In the genomic region with DNA sequence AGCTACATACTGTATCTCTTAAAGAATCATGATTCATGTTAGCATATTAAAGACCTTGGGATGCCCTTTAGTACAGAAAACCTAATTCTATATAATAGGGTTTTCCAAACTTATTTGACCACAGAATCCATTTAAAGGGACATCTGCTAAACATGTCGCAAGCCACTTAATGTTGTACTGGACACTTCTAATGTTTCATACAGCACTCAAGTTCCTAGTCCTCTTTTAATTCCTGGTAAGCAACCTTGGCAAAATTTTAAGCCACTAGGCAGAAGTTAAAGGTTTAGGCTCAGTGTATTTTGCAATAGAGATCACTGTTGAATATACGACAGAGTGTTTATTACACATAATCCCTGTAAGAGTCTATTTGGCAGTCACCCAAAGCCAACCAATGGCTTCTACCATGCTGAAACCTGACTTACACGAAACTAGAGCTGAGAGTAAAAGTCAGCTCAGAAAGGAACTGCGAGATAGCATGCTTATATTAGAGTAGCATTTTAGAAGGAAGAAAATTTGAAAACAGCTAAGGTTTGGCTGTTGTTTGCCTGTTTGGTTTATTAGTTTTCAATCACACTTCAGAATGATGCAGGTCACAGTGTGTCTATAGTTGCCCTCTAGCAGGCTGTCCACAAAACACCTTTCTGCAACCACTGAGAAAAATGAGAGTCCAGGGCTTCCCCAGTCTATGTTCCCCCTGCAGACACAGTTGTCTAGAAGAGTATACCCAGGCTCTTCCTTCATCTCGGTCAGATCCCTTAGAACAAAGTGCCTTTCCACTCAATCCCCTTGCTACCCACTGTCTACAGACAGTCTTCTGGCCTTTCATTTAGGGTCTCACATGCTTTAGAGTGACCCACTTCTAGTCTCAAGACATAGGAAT, we compare ENCODE assay signal across 11 cellular contexts.
DNase-seq lines count a peak whose midpoint lies in the region; ATAC-seq, FAIRE-seq and TF ChIP-seq lines count a peak whose summit lies in the region.
"Had no signal": no experiment of that assay in that cellular context is flagged by ENCODE, and none has a peak within 500 bp of the region (broad histone marks: within the 10 kb centered on the region; RNA-seq: fewer than 3 reads in every experiment).

No MANE protein-coding gene starts in this region.

- TF ChIP-seq CTCF in MM.1S (IDR thresholded peaks at IDR 0.05; ENCODE audit: low read length) (no peak), lung (IDR thresholded peaks at IDR 0.05; ENCODE audit: control extremely low read depth, extremely low read depth) (no peak)

- no peak overlapping the region for H3K14ac ChIP-seq in trophoblast cell (ENCODE audit: low read length)

- H3K36me3 Mint-ChIP-seq in T-cell: no peaks in the 10 kb centered on the region

- H3K9me3 ChIP-seq in MM.1S (replicated peaks; ENCODE audit: insufficient read depth, low read length) (no peaks in the 10 kb centered on the region), lung (ENCODE audit: control insufficient read depth in 2 of 2, insufficient read depth in 1 of 2, low read length in 1 of 2) (no peaks in the 10 kb centered on the region), trophoblast cell (ENCODE audit: insufficient read depth, low read depth, low read length) (peaks cover 2% of the 10 kb centered on the region)
- H3K9me3 ChIP-seq: adrenal gland, thyroid gland had no signal

- no peak overlapping the region for H3K23ac ChIP-seq in trophoblast cell (ENCODE audit: low read length)

- H3K18ac ChIP-seq in trophoblast cell (ENCODE audit: low read length): no peak overlapping the region

- no peak overlapping the region for H2BK120ac ChIP-seq in trophoblast cell (ENCODE audit: insufficient read depth, low read length, poor library complexity)

- no peak overlapping the region for H3K4ac ChIP-seq in trophoblast cell (ENCODE audit: low read depth, low read length)

- peak overlapping the region in 2 of 3 donors; percentile 49 to 77 for H3K4me3 Mint-ChIP-seq in T-cell

- H2AK5ac ChIP-seq in trophoblast cell (ENCODE audit: low read length): no peak overlapping the region

- H3K27me3 ChIP-seq in MM.1S (replicated peaks; ENCODE audit: insufficient read depth, low read length) (no peaks in the 10 kb centered on the region), lung (ENCODE audit: control insufficient read depth, insufficient read depth) (no peaks in the 10 kb centered on the region), trophoblast cell (ENCODE audit: insufficient read depth, low read length) (no peaks in the 10 kb centered on the region)
- H3K27me3 ChIP-seq: adrenal gland, thyroid gland had no signal

- H3K79me2 ChIP-seq in MM.1S (ENCODE audit: low read length) (no peaks in the 10 kb centered on the region), trophoblast cell (ENCODE audit: control insufficient read depth, insufficient read depth, low read length, poor library complexity) (no peaks in the 10 kb centered on the region)

- CTCF ChIA-PET in T-cell (lab: Charles Lee): interaction anchor here (0.6 to 1.5 kb wide), 2 partner anchors 157 to 610 kb away, joined by 4 to 5 read pairs; no protein-coding TSS in a partner anchor

- no peaks in the 10 kb centered on the region for H3K9me3 Mint-ChIP-seq in T-cell

- H3K79me1 ChIP-seq in trophoblast cell (ENCODE audit: low read length): no peaks in the 10 kb centered on the region

- no peak for FAIRE-seq in urothelium cell line (lab: Jason Lieb, UNC)

- no peak overlapping the region for H4K12ac ChIP-seq in trophoblast cell (ENCODE audit: low read depth, low read length)

- H3K27ac ChIP-seq in MM.1S (ENCODE audit: low read length) (no peak overlapping the region), lung (ENCODE audit: low read depth in 1 of 2, low read length in 1 of 2) (no peak overlapping the region), trophoblast cell (ENCODE audit: low read depth, low read length) (no peak overlapping the region)
- H3K27ac ChIP-seq: adrenal gland, thyroid gland had no signal

- no peak overlapping the region for H3K4me3 ChIP-seq in MM.1S (ENCODE audit: low read length)
- no peak overlapping the region for H3K4me3 ChIP-seq in lung
- H3K4me3 ChIP-seq in trophoblast cell (ENCODE audit: low read depth, low read length): no peak overlapping the region
- H3K4me3 ChIP-seq: adrenal gland, thyroid gland had no signal

- no peaks in the 10 kb centered on the region for H3F3A ChIP-seq in MM.1S (ENCODE audit: insufficient read depth, low read length)

- POLR2A ChIA-PET in T-cell (lab: Charles Lee): interaction anchor here in 1 of 2 donors (0.5 to 0.6 kb wide), 2 partner anchors 293 to 1184 kb away, joined by 3 to 6 read pairs; no protein-coding TSS in a partner anchor

- no peak overlapping the region for H2BK5ac ChIP-seq in trophoblast cell (ENCODE audit: low read depth, low read length, poor library complexity)

- no peaks in the 10 kb centered on the region for H3K9me2 ChIP-seq in MM.1S (replicated peaks; ENCODE audit: insufficient read depth, low read length)

- ATAC-seq in T-cell (replicated peaks in 1 of 4) (peak in 2 of 4 experiments; percentile 36 to 49), lung (ENCODE audit: insufficient read depth, low FRiP score) (peak; percentile 72), left lobe of liver (no peak)

- H4K91ac ChIP-seq in trophoblast cell (ENCODE audit: low read depth, low read length): no peak overlapping the region

- no peak overlapping the region for H2BK12ac ChIP-seq in trophoblast cell (ENCODE audit: low read length)

- no peaks in the 10 kb centered on the region for H3K27me3 Mint-ChIP-seq in T-cell

- 43 to 49% methylated on average over 5 of the region's 5 CpGs for WGBS in lung, 2 donors
- no CpG with 5 or more reads among the region's 5 CpGs for WGBS in trophoblast cell (ENCODE audit: extremely low coverage, insufficient coverage, insufficient read length)

- H3K27ac Mint-ChIP-seq in T-cell: peak overlapping the region in 1 of 2 donors; percentile 90

- H2AFZ ChIP-seq in MM.1S (ENCODE audit: low read length) (no peak overlapping the region), trophoblast cell (ENCODE audit: insufficient read depth, low read length, poor library complexity) (no peak overlapping the region)

- H3K36me3 ChIP-seq in MM.1S (replicated peaks; ENCODE audit: insufficient read depth, low read length) (no peaks in the 10 kb centered on the region), lung (ENCODE audit: control insufficient read depth in 2 of 2, insufficient read depth in 2 of 2, low read length in 2 of 2) (no peaks in the 10 kb centered on the region), trophoblast cell (ENCODE audit: control insufficient read depth in 1 of 2, insufficient read depth in 2 of 2, low read length in 2 of 2) (no peaks in the 10 kb centered on the region)
- H3K36me3 ChIP-seq: adrenal gland, thyroid gland had no signal

- peaks cover 4% of the 10 kb centered on the region; the same call in 1 of the 2 replicates for H3K4me1 ChIP-seq in MM.1S (ENCODE audit: low read length)
- no peaks in the 10 kb centered on the region for H3K4me1 ChIP-seq in lung (ENCODE audit: control insufficient read depth in 2 of 2, insufficient read depth in 2 of 2, low read length in 2 of 2)
- no peaks in the 10 kb centered on the region for H3K4me1 ChIP-seq in trophoblast cell (ENCODE audit: control insufficient read depth in 1 of 2, insufficient read depth in 2 of 2, low read length in 2 of 2)
- H3K4me1 ChIP-seq: adrenal gland, thyroid gland had no signal

- no peaks in the 10 kb centered on the region for H4K20me1 ChIP-seq in MM.1S (ENCODE audit: insufficient read depth, low read length)

- peaks cover 16 to 46% (median 46%) of the 10 kb centered on the region in 3 donors for H3K4me1 Mint-ChIP-seq in T-cell

- H3K4me2 ChIP-seq in MM.1S (ENCODE audit: low read depth, low read length) (no peak overlapping the region), trophoblast cell (ENCODE audit: low read length) (no peak overlapping the region)

- no peak overlapping the region for H3K9ac ChIP-seq in MM.1S (ENCODE audit: low read length)
- no peak overlapping the region for H3K9ac ChIP-seq in trophoblast cell (ENCODE audit: low read length)

- peak; percentile 64 for DNase-seq in DMS53 treated with DMSO at 0.1 percent for 48 hours (lab: John Stamatoyannopoulos, UW; ENCODE audit: unreplicated experiment)
- peak; percentile 53 for DNase-seq in MM.1S
- DNase-seq in T-cell: no peak
- no peak for DNase-seq in lung (ENCODE audit: low spot score)
- DNase-seq in left lobe of liver (ENCODE audit: low spot score): no peak
- no peak for DNase-seq in urothelium cell line (ENCODE audit: low spot score)
- no peak for DNase-seq in activated CD8-positive, alpha-beta memory T cell treated with anti-CD3 and anti-CD28 coated beads, Interleukin-2, amount 50 U/mL, for 48 hours
- DNase-seq in trophoblast cell: no peak
- DNase-seq: KBM-7 had no signal

- H4K8ac ChIP-seq in trophoblast cell (ENCODE audit: low read depth, low read length): no peak overlapping the region

Comparison
In these comparisons a context has a peak if more than half of its experiments do, and no peak if none do; other contexts are left out.
1. DNase-seq: peak in DMS53 treated with DMSO at 0.1 percent for 48 hours (single experiment) and MM.1S (single experiment); none in T-cell (0 of 34), lung (single experiment), left lobe of liver (single experiment), urothelium cell line (single experiment), activated CD8-positive, alpha-beta memory T cell treated with anti-CD3 and anti-CD28 coated beads, Interleukin-2, amount 50 U/mL, for 48 hours (single experiment) and trophoblast cell (0 of 2).